ENCODE assay signal across 5 cellular contexts in genomic region chr2:111445941-111446340, GRCh38.
DNase-seq lines count a peak whose midpoint lies in the region; ATAC-seq and TF ChIP-seq lines count a peak whose summit lies in the region.
"Not testable (repeated sequence)": the region's sequence is repeated elsewhere in the genome, so short reads cannot be mapped to it uniquely, and the experiment has no call there.

No MANE protein-coding gene starts in this region.

- not testable (repeated sequence) for H3K4me1 Mint-ChIP-seq in stimulated activated memory B cell treated with anti-CD40 and anti-IgM and Interleukin-4, amounts not matched to agents 10 μg/mL and 1 μg/mL and 100 μg/mL, for 72 hours

- POLR2A ChIA-PET in Panc1 (lab: Charles Lee), result not testable (repeated sequence)

- TF ChIP-seq CTCF in Panc1 (IDR thresholded peaks at IDR 0.05); heart right ventricle (IDR thresholded peaks at IDR 0.05): not testable (repeated sequence)

- CTCF ChIA-PET in Panc1 (lab: Charles Lee), result not testable (repeated sequence)

- not testable (repeated sequence) for H3K27me3 ChIP-seq in Panc1 (ENCODE audit: control insufficient read depth, insufficient read depth, low read length); heart right ventricle

- not testable (repeated sequence) for H3K36me3 ChIP-seq in Panc1 (ENCODE audit: control insufficient read depth, insufficient read depth, low read length); heart right ventricle

- H3K27ac ChIP-seq in Panc1 (ENCODE audit: low read length); heart right ventricle: not testable (repeated sequence)

- not testable (repeated sequence) for DNase-seq in Panc1 (ENCODE audit: low read depth, low spot score); Right ventricle myocardium inferior (ENCODE audit: missing footprints); heart right ventricle; left ventricle myocardium superior

- H3K27ac Mint-ChIP-seq in stimulated activated memory B cell treated with anti-CD40 and anti-IgM and Interleukin-4, amounts not matched to agents 10 μg/mL and 1 μg/mL and 100 μg/mL, for 72 hours, result not testable (repeated sequence)

- WGBS in heart right ventricle, 2 donors, result no CpG with 5 or more reads among the region's 10 CpGs

- H3K9me3 Mint-ChIP-seq in stimulated activated memory B cell treated with anti-CD40 and anti-IgM and Interleukin-4, amounts not matched to agents 10 μg/mL and 1 μg/mL and 100 μg/mL, for 72 hours, result not testable (repeated sequence)

- H3K4me1 ChIP-seq in Panc1 (ENCODE audit: control insufficient read depth, insufficient read depth, low read length); heart right ventricle: not testable (repeated sequence)

- H3K4me3 Mint-ChIP-seq in stimulated activated memory B cell treated with anti-CD40 and anti-IgM and Interleukin-4, amounts not matched to agents 10 μg/mL and 1 μg/mL and 100 μg/mL, for 72 hours, result not testable (repeated sequence)

- in situ Hi-C loops in Panc1 (cut with HindIII; ENCODE audit: low pct_unique_long_range_greater_than_20kb, low sequenced_read_pairs), result not testable (repeated sequence)

- not testable (repeated sequence) for H3K27me3 Mint-ChIP-seq in stimulated activated memory B cell treated with anti-CD40 and anti-IgM and Interleukin-4, amounts not matched to agents 10 μg/mL and 1 μg/mL and 100 μg/mL, for 72 hours

- intact Hi-C loops in Panc1 (cut with micrococcal nuclease; ENCODE audit: unreplicated experiment); Right ventricle myocardium inferior (cut with DNase I); heart right ventricle (cut with DNase I); left ventricle myocardium superior (cut with micrococcal nuclease): not testable (repeated sequence)

- not testable (repeated sequence) for BruUV-seq in Panc1 (replicated peaks; lab: Mats Ljungman, UMichigan)

- not testable (repeated sequence) for H3K9me3 ChIP-seq in Panc1 (ENCODE audit: control insufficient read depth, insufficient read depth, low read depth, low read length); heart right ventricle

- not testable (repeated sequence) for H3K4me3 ChIP-seq in Panc1 (ENCODE audit: low read depth in 2 of 2, low read length in 2 of 2); heart right ventricle

- not testable (repeated sequence) for H3K36me3 Mint-ChIP-seq in stimulated activated memory B cell treated with anti-CD40 and anti-IgM and Interleukin-4, amounts not matched to agents 10 μg/mL and 1 μg/mL and 100 μg/mL, for 72 hours

- 0 out of 2 replicates have a peak, but pooled peaks have one; percentile 10 for ATAC-seq in Panc1
- peak; percentile 35 for ATAC-seq in Right ventricle myocardium inferior
- ATAC-seq in heart right ventricle, result peak in 5 of 8 donors; percentile 9 to 43 (median 16)
- peak; percentile 31 for ATAC-seq in left ventricle myocardium superior
- peak; percentile 55 for ATAC-seq in stimulated activated memory B cell treated with anti-CD40 and anti-IgM and Interleukin-4, amounts not matched to agents 10 μg/mL and 1 μg/mL and 100 μg/mL, for 72 hours
